In the genomic region with DNA sequence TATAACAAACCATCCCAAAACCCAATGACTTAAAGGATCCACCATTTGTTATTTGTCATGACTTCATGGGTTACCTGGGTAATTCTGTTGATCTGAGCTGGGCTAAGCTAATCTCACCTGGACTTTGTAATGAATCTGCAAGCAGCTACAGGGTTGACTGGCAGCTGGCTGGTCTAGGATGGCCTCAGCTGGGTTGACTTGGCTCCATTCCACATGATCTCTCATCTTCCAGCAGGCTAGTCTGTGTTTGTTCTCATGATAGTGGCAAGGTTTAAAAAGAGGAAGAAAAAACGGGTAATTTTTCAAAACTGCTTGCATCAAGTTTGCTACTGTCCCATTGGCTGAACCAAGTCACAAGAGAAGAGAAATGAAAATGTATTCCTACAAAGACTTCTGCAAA, we compare ENCODE assay signal across 13 cellular contexts. TPM values are rescaled to one million over a fixed set of nuclear protein-coding genes. Genes with fewer than 3 reads are reported as not detected.
DNase-seq lines count a peak whose midpoint lies in the region; ATAC-seq and TF ChIP-seq lines count a peak whose summit lies in the region.
"Had no signal": no experiment of that assay in that cellular context is flagged by ENCODE, and none has a peak within 500 bp of the region (broad histone marks: within the 10 kb centered on the region; RNA-seq: fewer than 3 reads in every experiment).

No MANE protein-coding gene starts in this region.

- H3K27me3 ChIP-seq in osteoblast (ENCODE audit: insufficient read depth, low read length) (no peaks in the 10 kb centered on the region), sigmoid colon (no peaks in the 10 kb centered on the region)
- H3K27me3 ChIP-seq: suprapubic skin had no signal

- H3K9me3 Mint-ChIP-seq in activated B cell treated with CpG ODN at 0.5 μM for 24 hours, result no peaks in the 10 kb centered on the region
- H3K9me3 Mint-ChIP-seq: effector memory CD8-positive, alpha-beta T cell had no signal

- H3K4me1 Mint-ChIP-seq in activated B cell treated with CpG ODN at 0.5 μM for 24 hours, result peaks cover 8% of the 10 kb centered on the region

- no peak for TF ChIP-seq POLR2A in sigmoid colon (IDR thresholded peaks at IDR 0.05)

- H2AFZ ChIP-seq in osteoblast (ENCODE audit: low read length), result no peak overlapping the region

- CTCF ChIA-PET in activated B cell treated with CpG ODN at 0.5 μM for 24 hours (lab: Charles Lee), result no interaction called here

- no peak overlapping the region for H3K4me2 ChIP-seq in osteoblast (ENCODE audit: insufficient read depth, low read length)

- WGBS in sigmoid colon, 2 donors, result 4 to 18% methylated on average over 1 of the region's 1 CpG

- H3K27me3 Mint-ChIP-seq in activated B cell treated with CpG ODN at 0.5 μM for 24 hours, result no peaks in the 10 kb centered on the region
- H3K27me3 Mint-ChIP-seq: effector memory CD8-positive, alpha-beta T cell had no signal

- H3K4me3 ChIP-seq in osteoblast (ENCODE audit: insufficient read depth, low read length), result no peak overlapping the region
- no peak overlapping the region for H3K4me3 ChIP-seq in sigmoid colon
- H3K4me3 ChIP-seq: suprapubic skin had no signal

- POLR2A ChIA-PET in activated B cell treated with CpG ODN at 0.5 μM for 24 hours (lab: Charles Lee), result interaction anchor here (0.5 kb wide), 1 partner anchor 15 kb away, joined by 3 read pairs; no protein-coding TSS in a partner anchor

- H3K36me3 ChIP-seq in osteoblast (ENCODE audit: insufficient read depth, low read length) (no peaks in the 10 kb centered on the region), sigmoid colon (no peaks in the 10 kb centered on the region)
- H3K36me3 ChIP-seq: suprapubic skin, WERI-Rb-1 had no signal

- H3K79me2 ChIP-seq in osteoblast (ENCODE audit: insufficient read depth, low read length), result no peaks in the 10 kb centered on the region

- no peaks in the 10 kb centered on the region for H3K4me1 ChIP-seq in osteoblast (ENCODE audit: insufficient read depth, low read length)
- no peaks in the 10 kb centered on the region for H3K4me1 ChIP-seq in sigmoid colon
- H3K4me1 ChIP-seq: suprapubic skin had no signal

- no peak for ATAC-seq in activated B cell treated with CpG ODN at 0.5 μM for 24 hours (ENCODE audit: low read depth)
- no peak for ATAC-seq in GM18858 (IDR thresholded peaks at IDR 0.05; ENCODE audit: unreplicated experiment)
- ATAC-seq: effector memory CD8-positive, alpha-beta T cell; HCT116 had no signal

- H3K36me3 Mint-ChIP-seq in activated B cell treated with CpG ODN at 0.5 μM for 24 hours (ENCODE audit: low read depth), result no peaks in the 10 kb centered on the region

- H4K20me1 ChIP-seq in osteoblast (ENCODE audit: insufficient read depth, low read length), result no peaks in the 10 kb centered on the region

- peak; percentile 7 for DNase-seq in DMS153 treated with DMSO at 0.1 percent for 48 hours (lab: John Stamatoyannopoulos, UW; ENCODE audit: unreplicated experiment)
- no peak for DNase-seq in DMS153 (lab: John Stamatoyannopoulos, UW)
- DNase-seq in NCI-H2171 treated with DMSO at 0.1 percent for 48 hours (lab: John Stamatoyannopoulos, UW), result peak; percentile 59
- no peak for DNase-seq in activated B cell treated with CpG ODN at 0.5 μM for 24 hours
- DNase-seq in osteoblast (ENCODE audit: insufficient read length, low spot score, missing footprints), result peak; percentile 42
- no peak for DNase-seq in activated effector memory CD4-positive, alpha-beta T cell treated with anti-CD3 and anti-CD28 coated beads, Interleukin-2, amount 50 U/mL, for 16 hours
- DNase-seq in sigmoid colon, result no peak
- DNase-seq: effector memory CD8-positive, alpha-beta T cell; WERI-Rb-1 had no signal

- H3K4me3 Mint-ChIP-seq in activated B cell treated with CpG ODN at 0.5 μM for 24 hours, result no peak overlapping the region
- H3K4me3 Mint-ChIP-seq: effector memory CD8-positive, alpha-beta T cell had no signal

- no peaks in the 10 kb centered on the region for H3K9me3 ChIP-seq in osteoblast (ENCODE audit: low read depth, low read length)
- no peaks in the 10 kb centered on the region for H3K9me3 ChIP-seq in sigmoid colon
- H3K9me3 ChIP-seq: suprapubic skin had no signal

- intact Hi-C loops in activated B cell treated with CpG ODN at 0.5 μM for 24 hours (cut with micrococcal nuclease) (no loop called here), sigmoid colon (cut with DNase I) (no loop called here)

- no peak for TF ChIP-seq CTCF in activated B cell treated with CpG ODN at 0.5 μM for 24 hours (IDR thresholded peaks at IDR 0.05)
- no peak for TF ChIP-seq CTCF in osteoblast (IDR thresholded peaks at IDR 0.05; ENCODE audit: extremely low read depth, low read depth, low read length)
- TF ChIP-seq CTCF in sigmoid colon (IDR thresholded peaks at IDR 0.05), result no peak

- H3K27ac Mint-ChIP-seq in activated B cell treated with CpG ODN at 0.5 μM for 24 hours, result peak overlapping the region; percentile 16
- H3K27ac Mint-ChIP-seq: effector memory CD8-positive, alpha-beta T cell had no signal

- TF ChIP-seq EP300 in sigmoid colon (IDR thresholded peaks at IDR 0.05), result no peak

- H3K27ac ChIP-seq in osteoblast (ENCODE audit: low read depth, low read length), result no peak overlapping the region
- H3K27ac ChIP-seq in sigmoid colon, result no peak overlapping the region
- H3K27ac ChIP-seq: 22Rv1, suprapubic skin, WERI-Rb-1 had no signal

RNA-seq across cellular contexts. Expression of a gene that starts 24.8 kb away (rescaled TPM):
- total RNA-seq in activated B cell treated with CpG ODN at 0.5 μM for 24 hours (42.4 and 46.4 TPM in 2 replicates), osteoblast (49.9 and 50.4 TPM in 2 replicates), sigmoid colon (10 to 100 TPM; 36.7 to 46.0 (median 40.8) TPM)
- polyA plus RNA-seq in sigmoid colon, result 10 to 100 TPM in 1 of 3 donors, 1 to 10 TPM in 2; 4.2 to 11.2 (median 4.2) TPM

RNA-seq across cellular contexts. Expression of a gene that starts 50.7 kb away (rescaled TPM):
- 380 and 429 TPM in 2 replicates for total RNA-seq in activated B cell treated with CpG ODN at 0.5 μM for 24 hours
- 163 and 187 TPM in 2 replicates for total RNA-seq in osteoblast
- 100 to 1,000 TPM; 118 to 194 (median 153) TPM for total RNA-seq in sigmoid colon
- polyA plus RNA-seq in sigmoid colon, result 100 to 1,000 TPM in 1 of 3 donors, 10 to 100 TPM in 2; 55.9 to 152 (median 56.4) TPM

Comparison
In these comparisons a context has a peak if more than half of its experiments do, and no peak if none do; other contexts are left out.
1. DNase-seq: peak in DMS153 treated with DMSO at 0.1 percent for 48 hours (single experiment), NCI-H2171 treated with DMSO at 0.1 percent for 48 hours (single experiment) and osteoblast (single experiment); none in DMS153 (single experiment), activated B cell treated with CpG ODN at 0.5 μM for 24 hours (single experiment), activated effector memory CD4-positive, alpha-beta T cell treated with anti-CD3 and anti-CD28 coated beads, Interleukin-2, amount 50 U/mL, for 16 hours (single experiment) and sigmoid colon (single experiment).